ENCODE assay signal across 16 cellular contexts in the genomic region with DNA sequence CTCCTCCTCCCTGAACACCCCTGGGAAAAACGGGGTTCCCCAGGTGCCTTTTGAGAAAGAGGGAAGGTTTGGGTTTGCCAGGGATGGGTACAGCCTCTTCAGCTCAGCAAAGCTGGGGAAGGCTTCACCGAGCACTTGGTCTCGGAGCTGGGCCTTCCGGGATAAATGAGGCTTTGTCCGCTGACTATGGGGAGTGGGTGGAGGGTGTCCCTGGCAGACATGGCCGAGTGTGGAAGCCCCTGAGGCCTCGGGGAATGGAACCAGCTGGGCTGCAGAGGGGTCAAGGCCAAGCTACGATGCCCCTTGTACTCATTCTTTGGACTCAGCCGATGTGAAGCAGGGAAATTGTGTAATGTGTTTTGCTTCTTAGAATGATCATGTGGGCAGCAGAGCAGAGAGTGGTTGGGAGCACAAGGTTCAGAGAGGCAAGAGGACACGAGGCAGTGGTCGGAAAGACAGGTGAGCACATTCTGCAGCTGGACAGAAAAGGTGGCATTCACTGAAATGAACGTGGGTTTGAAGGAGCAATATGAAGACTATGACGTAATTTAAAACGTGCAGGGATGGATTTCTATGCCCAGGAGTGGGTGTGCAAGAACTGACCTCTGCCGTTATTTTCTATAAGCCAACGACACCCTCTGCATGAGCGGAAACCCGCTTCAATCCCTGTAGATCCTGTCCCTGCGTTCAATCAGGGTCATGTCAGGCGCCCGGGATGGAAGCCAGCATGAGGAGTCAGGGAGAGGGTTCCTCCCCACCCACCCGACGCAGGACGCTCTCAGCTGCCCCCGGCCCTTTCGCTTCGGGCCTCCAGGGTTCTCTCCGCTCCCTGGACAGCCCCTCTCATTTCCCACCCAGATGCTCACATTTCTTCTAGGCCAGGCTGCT.
DNase-seq lines count a peak whose midpoint lies in the region; ATAC-seq, FAIRE-seq and TF ChIP-seq lines count a peak whose summit lies in the region.
"Had no signal": no experiment of that assay in that cellular context is flagged by ENCODE, and none has a peak within 500 bp of the region (broad histone marks: within the 10 kb centered on the region; RNA-seq: fewer than 3 reads in every experiment).

No MANE protein-coding gene starts in this region.

- no peak for FAIRE-seq in HepG2 (lab: Jason Lieb, UNC)
- FAIRE-seq: TTC549 had no signal

- CTCF ChIA-PET in PC-9 (lab: Charles Lee) (interaction anchor here (0.6 kb wide), 1 partner anchor 22 kb away, joined by 3 read pairs; no protein-coding TSS in a partner anchor), HepG2 (lab: Yijun Ruan, JAX; ENCODE audit: low intra/inter-chr PET ratio, low total read pairs) (no interaction called here)

- H3F3A ChIP-seq in PC-9 (ENCODE audit: insufficient read depth, low read depth) = peaks cover 28% of the 10 kb centered on the region; the same call in 1 of the 2 replicates

- no peaks in the 10 kb centered on the region for H4K20me1 ChIP-seq in PC-9 (ENCODE audit: insufficient read depth)
- H4K20me1 ChIP-seq in HepG2 (ENCODE audit: insufficient read depth, low read length) = no peaks in the 10 kb centered on the region

- 46% methylated on average over 27 of the region's 28 CpGs for WGBS in HepG2 (ENCODE audit: low lambda C conversion rate)

- H3K4me2 ChIP-seq in PC-9 (peak overlapping the region; percentile 49), HepG2 (ENCODE audit: low read depth, low read length) (peak overlapping the region; percentile 20; the same call in 1 of the 2 replicates)

- intact Hi-C loops in PC-9 (cut with micrococcal nuclease; ENCODE audit: unreplicated experiment) = no loop called here
- intact Hi-C loops in HepG2 (cut with micrococcal nuclease; ENCODE audit: unreplicated experiment) = no loop called here

- no peak for TF ChIP-seq POLR2A in HepG2 (IDR thresholded peaks at IDR 0.05; ENCODE audit: insufficient read depth in 1 of 2, low read depth in 2 of 2, low read length in 2 of 2)

- no peaks in the 10 kb centered on the region for H3K79me2 ChIP-seq in PC-9 (ENCODE audit: low read depth)
- no peaks in the 10 kb centered on the region for H3K79me2 ChIP-seq in HepG2 (ENCODE audit: insufficient read depth, low read length)

- H3K9me2 ChIP-seq in PC-9 (ENCODE audit: insufficient read depth) = no peaks in the 10 kb centered on the region

- no TSS peak for BruUV-seq in PC-9 (replicated peaks; lab: Mats Ljungman, UMichigan)
- no TSS peak for BruUV-seq in HepG2 (replicated peaks; lab: Mats Ljungman, UMichigan)

- H2AFZ ChIP-seq in PC-9 (no peak overlapping the region), HepG2 (ENCODE audit: low read length) (no peak overlapping the region)

- H3K36me3 ChIP-seq in PC-9 (ENCODE audit: low read depth) = no peaks in the 10 kb centered on the region
- H3K36me3 ChIP-seq in HepG2 (replicated peaks in 1 of 2; ENCODE audit: control insufficient read depth in 1 of 2, insufficient read depth in 2 of 2, low read length in 2 of 2) = no peaks in the 10 kb centered on the region
- H3K36me3 ChIP-seq in subcutaneous abdominal adipose tissue (ENCODE audit: control insufficient read depth in 5 of 5, insufficient read depth in 5 of 5, low read length in 5 of 5) = no peaks in the 10 kb centered on the region
- H3K36me3 ChIP-seq: cardiac muscle cell, left lung had no signal

- ATAC-seq in HepG2 = peak; percentile 33
- no peak for ATAC-seq in GM18511 (IDR thresholded peaks at IDR 0.05; ENCODE audit: unreplicated experiment)
- ATAC-seq: left lung, SK-N-SH treated with all-trans-retinoic acid at 6 μM for 48 hours had no signal

- DNase-seq in PC-9 (no peak), epithelial cell of proximal tubule (ENCODE audit: low read depth) (peak; percentile 66), HepG2 (ENCODE audit: low spot score) (peak; percentile 21), RPMI8226 (no peak), NCI-H2171 treated with DMSO at 0.1 percent for 48 hours (lab: John Stamatoyannopoulos, UW) (no peak)
- no peak for DNase-seq in activated T-cell treated with anti-CD3 and anti-CD28 coated beads, Interleukin-2, amount 50 U/mL, for 48 hours
- DNase-seq: effector CD4-positive, alpha-beta T cell; GF-D8; naive B cell; NCI-H510A had no signal

- H3K27me3 ChIP-seq in PC-9 (ENCODE audit: insufficient read depth, low read depth) (peaks cover 21% of the 10 kb centered on the region; the same call in 1 of the 2 replicates), HepG2 (ENCODE audit: control insufficient read depth in 1 of 2, insufficient read depth in 2 of 2, low read length in 2 of 2) (peaks cover 4 to 24% of the 10 kb centered on the region in 2 experiments; a peak in 4 of 5 replicates), subcutaneous abdominal adipose tissue (ENCODE audit: control insufficient read depth in 5 of 5, insufficient read depth in 4 of 5, low read length in 5 of 5) (no peaks in the 10 kb centered on the region)

- in situ Hi-C loops in HepG2 (cut with HindIII; ENCODE audit: extremely low pct_ligation_motif_present, low pct_unique_long_range_greater_than_20kb) = no loop called here

- no peaks in the 10 kb centered on the region for H3K9me3 ChIP-seq in PC-9 (ENCODE audit: insufficient read depth, low read depth)
- peaks cover 9% of the 10 kb centered on the region for H3K9me3 ChIP-seq in HepG2 (ENCODE audit: low read length)
- no peaks in the 10 kb centered on the region for H3K9me3 ChIP-seq in subcutaneous abdominal adipose tissue (ENCODE audit: control insufficient read depth in 5 of 5, low read length in 5 of 5)
- H3K9me3 ChIP-seq: left lung had no signal

- no peak for TF ChIP-seq CTCF in PC-9 (conservative IDR thresholded peaks at IDR 0.05)
- no peak for TF ChIP-seq CTCF in epithelial cell of proximal tubule (conservative IDR thresholded peaks at IDR 0.05; ENCODE audit: low read depth, low read length)
- no peak for TF ChIP-seq CTCF in HepG2 (CRISPR knock-in tag; IDR thresholded peaks at IDR 0.05)

- no peak overlapping the region for H3K27ac ChIP-seq in PC-9
- H3K27ac ChIP-seq in HepG2 (ENCODE audit: extremely low read length, insufficient read depth, low read length) = no peak overlapping the region
- peak overlapping the region; percentile 83 for H3K27ac ChIP-seq in subcutaneous abdominal adipose tissue (ENCODE audit: low read depth, low read length)
- H3K27ac ChIP-seq: cardiac muscle cell had no signal

- H3K9ac ChIP-seq in HepG2 (ENCODE audit: insufficient read depth, low read depth, low read length) (no peak overlapping the region), subcutaneous abdominal adipose tissue (ENCODE audit: low read length in 5 of 5) (peak overlapping the region in 3 of 5 donors; percentile 38 to 47 (median 42))

- TF ChIP-seq EP300 in HepG2 (IDR thresholded peaks at IDR 0.05; ENCODE audit: low read depth in 2 of 2, low read length in 2 of 2) = peak in 1 of 2 experiments; percentile 70; a peak in 2 of 4 replicates
- TF ChIP-seq EP300 in HepG2 (CRISPR knock-in tag; IDR thresholded peaks at IDR 0.05; ENCODE audit: borderline replicate concordance) = no peak

- H3K4me1 ChIP-seq in PC-9 (replicated peaks; ENCODE audit: insufficient read depth) = peaks cover 30% of the 10 kb centered on the region
- peaks cover 19% of the 10 kb centered on the region for H3K4me1 ChIP-seq in HepG2 (ENCODE audit: insufficient read depth, low read length)
- H3K4me1 ChIP-seq in subcutaneous abdominal adipose tissue (ENCODE audit: control insufficient read depth in 5 of 5, insufficient read depth in 5 of 5, low read length in 5 of 5) = peaks cover 4 to 70% (median 45%) of the 10 kb centered on the region in 5 donors

- TF ChIP-seq RAD21 in HepG2 (CRISPR knock-in tag; IDR thresholded peaks at IDR 0.05) = no peak

- POLR2A ChIA-PET in PC-9 (lab: Charles Lee; ENCODE audit: unreplicated experiment) (no interaction called here), HepG2 (lab: Yijun Ruan, JAX) (no interaction called here)

- no peak overlapping the region for H3K4me3 ChIP-seq in PC-9
- no peak overlapping the region for H3K4me3 ChIP-seq in epithelial cell of proximal tubule (ENCODE audit: low read depth, low read length)
- no peak overlapping the region for H3K4me3 ChIP-seq in HepG2 (replicated peaks in 1 of 3; ENCODE audit: insufficient read depth in 1 of 3, low read depth in 2 of 3, low read length in 3 of 3)
- no peak overlapping the region for H3K4me3 ChIP-seq in subcutaneous abdominal adipose tissue (ENCODE audit: low read depth in 1 of 5, low read length in 5 of 5)
- H3K4me3 ChIP-seq: cardiac muscle cell, left lung had no signal

TF ChIP-seq in HepG2, 621 proteins besides CTCF, POLR2A, EP300 and RAD21 (continues in another document):
- TF ChIP-seq ATF7 (IDR thresholded peaks at IDR 0.05) (peak; percentile 97), ATF7 (CRISPR knock-in tag; IDR thresholded peaks at IDR 0.05) (no peak), RBAK (CRISPR knock-in tag; IDR thresholded peaks at IDR 0.05) (0 out of 2 replicates have a peak, but pooled peaks have one; percentile 36), TGIF2 (CRISPR knock-in tag; IDR thresholded peaks at IDR 0.05) (no peak), CAMTA2 (CRISPR knock-in tag; IDR thresholded peaks at IDR 0.05; ENCODE audit: borderline replicate concordance) (no peak), SRSF4 (IDR thresholded peaks at IDR 0.05; ENCODE audit: low read depth, low read length, poor library complexity, severe bottlenecking) (no peak)
- TF ChIP-seq, protein P1, sequence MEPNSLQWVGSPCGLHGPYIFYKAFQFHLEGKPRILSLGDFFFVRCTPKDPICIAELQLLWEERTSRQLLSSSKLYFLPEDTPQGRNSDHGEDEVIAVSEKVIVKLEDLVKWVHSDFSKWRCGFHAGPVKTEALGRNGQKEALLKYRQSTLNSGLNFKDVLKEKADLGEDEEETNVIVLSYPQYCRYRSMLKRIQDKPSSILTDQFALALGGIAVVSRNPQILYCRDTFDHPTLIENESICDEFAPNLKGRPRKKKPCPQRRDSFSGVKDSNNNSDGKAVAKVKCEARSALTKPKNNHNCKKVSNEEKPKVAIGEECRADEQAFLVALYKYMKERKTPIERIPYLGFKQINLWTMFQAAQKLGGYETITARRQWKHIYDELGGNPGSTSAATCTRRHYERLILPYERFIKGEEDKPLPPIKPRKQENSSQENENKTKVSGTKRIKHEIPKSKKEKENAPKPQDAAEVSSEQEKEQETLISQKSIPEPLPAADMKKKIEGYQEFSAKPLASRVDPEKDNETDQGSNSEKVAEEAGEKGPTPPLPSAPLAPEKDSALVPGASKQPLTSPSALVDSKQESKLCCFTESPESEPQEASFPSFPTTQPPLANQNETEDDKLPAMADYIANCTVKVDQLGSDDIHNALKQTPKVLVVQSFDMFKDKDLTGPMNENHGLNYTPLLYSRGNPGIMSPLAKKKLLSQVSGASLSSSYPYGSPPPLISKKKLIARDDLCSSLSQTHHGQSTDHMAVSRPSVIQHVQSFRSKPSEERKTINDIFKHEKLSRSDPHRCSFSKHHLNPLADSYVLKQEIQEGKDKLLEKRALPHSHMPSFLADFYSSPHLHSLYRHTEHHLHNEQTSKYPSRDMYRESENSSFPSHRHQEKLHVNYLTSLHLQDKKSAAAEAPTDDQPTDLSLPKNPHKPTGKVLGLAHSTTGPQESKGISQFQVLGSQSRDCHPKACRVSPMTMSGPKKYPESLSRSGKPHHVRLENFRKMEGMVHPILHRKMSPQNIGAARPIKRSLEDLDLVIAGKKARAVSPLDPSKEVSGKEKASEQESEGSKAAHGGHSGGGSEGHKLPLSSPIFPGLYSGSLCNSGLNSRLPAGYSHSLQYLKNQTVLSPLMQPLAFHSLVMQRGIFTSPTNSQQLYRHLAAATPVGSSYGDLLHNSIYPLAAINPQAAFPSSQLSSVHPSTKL (CRISPR knock-in tag; IDR thresholded peaks at IDR 0.05) = peak; percentile 73

Comparison
In these comparisons a context has a peak if more than half of its experiments do, and no peak if none do; other contexts are left out.
1. DNase-seq: peak in epithelial cell of proximal tubule (single experiment) and HepG2 (single experiment); none in PC-9 (0 of 2), activated T-cell treated with anti-CD3 and anti-CD28 coated beads, Interleukin-2, amount 50 U/mL, for 48 hours (0 of 2), RPMI8226 (single experiment) and NCI-H2171 treated with DMSO at 0.1 percent for 48 hours (single experiment).